1 cellular context compared by ENCODE assay signal in genomic region chr4:121674696-121675095, GRCh38.
TF ChIP-seq lines count a peak whose summit lies in the region.

No MANE protein-coding gene starts in this region.

TF ChIP-seq in IMR-90, 13 proteins besides CTCF, POLR2A, EP300 and RAD21 (continued from another document):
- TF ChIP-seq CEBPB (IDR thresholded peaks at IDR 0.05; ENCODE audit: low read depth, low read length) (no peak), MAFK (IDR thresholded peaks at IDR 0.05; ENCODE audit: low read depth, low read length) (no peak), BHLHE40 (IDR thresholded peaks at IDR 0.05; ENCODE audit: low read depth, low read length) (no peak), FOS (IDR thresholded peaks at IDR 0.05; ENCODE audit: low read depth, low read length) (no peak), CHD1 (IDR thresholded peaks at IDR 0.05; ENCODE audit: low read depth, low read length) (no peak), ELK1 (IDR thresholded peaks at IDR 0.05; ENCODE audit: borderline replicate concordance, low read depth, low read length) (no peak), RCOR1 (IDR thresholded peaks at IDR 0.05; ENCODE audit: insufficient replicate concordance, low read length) (no peak), SMC3 (IDR thresholded peaks at IDR 0.05; ENCODE audit: low read depth, low read length) (no peak)
